ENCODE assay signal across 1 cellular context in the genomic region with DNA sequence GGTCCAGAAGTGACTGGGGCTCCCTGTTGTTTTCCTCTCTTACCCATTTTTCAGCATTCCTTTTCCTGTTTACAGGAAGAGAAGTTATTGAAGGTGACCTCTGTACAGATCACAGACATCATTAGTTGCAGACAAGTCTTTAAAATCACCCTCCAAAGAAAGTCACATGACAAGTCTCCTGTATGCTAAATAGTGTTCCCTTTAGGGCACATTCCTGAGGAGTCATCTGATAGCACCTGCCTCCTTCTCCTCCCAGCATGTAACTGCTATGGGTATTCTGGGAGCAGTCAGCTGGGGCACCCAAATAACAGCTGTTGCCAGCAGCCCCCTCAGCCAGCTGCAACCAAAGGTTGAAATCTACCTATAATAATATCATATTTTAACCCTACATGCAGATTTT.
TF ChIP-seq lines count a peak whose summit lies in the region.

No MANE protein-coding gene starts in this region.

TF ChIP-seq in GM23338, 12 proteins besides CTCF, POLR2A, EP300 and RAD21 (continued from another document):
- TF ChIP-seq, protein P1, sequence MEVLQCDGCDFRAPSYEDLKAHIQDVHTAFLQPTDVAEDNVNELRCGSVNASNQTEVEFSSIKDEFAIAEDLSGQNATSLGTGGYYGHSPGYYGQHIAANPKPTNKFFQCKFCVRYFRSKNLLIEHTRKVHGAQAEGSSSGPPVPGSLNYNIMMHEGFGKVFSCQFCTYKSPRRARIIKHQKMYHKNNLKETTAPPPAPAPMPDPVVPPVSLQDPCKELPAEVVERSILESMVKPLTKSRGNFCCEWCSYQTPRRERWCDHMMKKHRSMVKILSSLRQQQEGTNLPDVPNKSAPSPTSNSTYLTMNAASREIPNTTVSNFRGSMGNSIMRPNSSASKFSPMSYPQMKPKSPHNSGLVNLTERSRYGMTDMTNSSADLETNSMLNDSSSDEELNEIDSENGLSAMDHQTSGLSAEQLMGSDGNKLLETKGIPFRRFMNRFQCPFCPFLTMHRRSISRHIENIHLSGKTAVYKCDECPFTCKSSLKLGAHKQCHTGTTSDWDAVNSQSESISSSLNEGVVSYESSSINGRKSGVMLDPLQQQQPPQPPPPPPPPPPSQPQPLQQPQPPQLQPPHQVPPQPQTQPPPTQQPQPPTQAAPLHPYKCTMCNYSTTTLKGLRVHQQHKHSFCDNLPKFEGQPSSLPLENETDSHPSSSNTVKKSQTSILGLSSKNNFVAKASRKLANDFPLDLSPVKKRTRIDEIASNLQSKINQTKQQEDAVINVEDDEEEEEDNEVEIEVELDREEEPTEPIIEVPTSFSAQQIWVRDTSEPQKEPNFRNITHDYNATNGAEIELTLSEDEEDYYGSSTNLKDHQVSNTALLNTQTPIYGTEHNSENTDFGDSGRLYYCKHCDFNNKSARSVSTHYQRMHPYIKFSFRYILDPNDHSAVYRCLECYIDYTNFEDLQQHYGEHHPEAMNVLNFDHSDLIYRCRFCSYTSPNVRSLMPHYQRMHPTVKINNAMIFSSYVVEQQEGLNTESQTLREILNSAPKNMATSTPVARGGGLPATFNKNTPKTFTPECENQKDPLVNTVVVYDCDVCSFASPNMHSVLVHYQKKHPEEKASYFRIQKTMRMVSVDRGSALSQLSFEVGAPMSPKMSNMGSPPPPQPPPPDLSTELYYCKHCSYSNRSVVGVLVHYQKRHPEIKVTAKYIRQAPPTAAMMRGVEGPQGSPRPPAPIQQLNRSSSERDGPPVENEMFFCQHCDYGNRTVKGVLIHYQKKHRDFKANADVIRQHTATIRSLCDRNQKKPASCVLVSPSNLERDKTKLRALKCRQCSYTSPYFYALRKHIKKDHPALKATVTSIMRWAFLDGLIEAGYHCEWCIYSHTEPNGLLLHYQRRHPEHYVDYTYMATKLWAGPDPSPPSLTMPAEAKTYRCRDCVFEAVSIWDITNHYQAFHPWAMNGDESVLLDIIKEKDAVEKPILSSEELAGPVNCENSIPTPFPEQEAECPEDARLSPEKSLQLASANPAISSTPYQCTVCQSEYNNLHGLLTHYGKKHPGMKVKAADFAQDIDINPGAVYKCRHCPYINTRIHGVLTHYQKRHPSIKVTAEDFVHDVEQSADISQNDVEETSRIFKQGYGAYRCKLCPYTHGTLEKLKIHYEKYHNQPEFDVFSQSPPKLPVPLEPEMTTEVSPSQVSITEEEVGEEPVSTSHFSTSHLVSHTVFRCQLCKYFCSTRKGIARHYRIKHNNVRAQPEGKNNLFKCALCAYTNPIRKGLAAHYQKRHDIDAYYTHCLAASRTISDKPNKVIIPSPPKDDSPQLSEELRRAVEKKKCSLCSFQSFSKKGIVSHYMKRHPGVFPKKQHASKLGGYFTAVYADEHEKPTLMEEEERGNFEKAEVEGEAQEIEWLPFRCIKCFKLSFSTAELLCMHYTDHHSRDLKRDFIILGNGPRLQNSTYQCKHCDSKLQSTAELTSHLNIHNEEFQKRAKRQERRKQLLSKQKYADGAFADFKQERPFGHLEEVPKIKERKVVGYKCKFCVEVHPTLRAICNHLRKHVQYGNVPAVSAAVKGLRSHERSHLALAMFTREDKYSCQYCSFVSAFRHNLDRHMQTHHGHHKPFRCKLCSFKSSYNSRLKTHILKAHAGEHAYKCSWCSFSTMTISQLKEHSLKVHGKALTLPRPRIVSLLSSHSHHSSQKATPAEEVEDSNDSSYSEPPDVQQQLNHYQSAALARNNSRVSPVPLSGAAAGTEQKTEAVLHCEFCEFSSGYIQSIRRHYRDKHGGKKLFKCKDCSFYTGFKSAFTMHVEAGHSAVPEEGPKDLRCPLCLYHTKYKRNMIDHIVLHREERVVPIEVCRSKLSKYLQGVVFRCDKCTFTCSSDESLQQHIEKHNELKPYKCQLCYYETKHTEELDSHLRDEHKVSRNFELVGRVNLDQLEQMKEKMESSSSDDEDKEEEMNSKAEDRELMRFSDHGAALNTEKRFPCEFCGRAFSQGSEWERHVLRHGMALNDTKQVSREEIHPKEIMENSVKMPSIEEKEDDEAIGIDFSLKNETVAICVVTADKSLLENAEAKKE (CRISPR knock-in tag; IDR thresholded peaks at IDR 0.05) = no peak
- no peak for TF ChIP-seq EZH2phosphoT487 (IDR thresholded peaks at IDR 0.05; ENCODE audit: unreplicated experiment)
- TF ChIP-seq ZNF114 (CRISPR knock-in tag; IDR thresholded peaks at IDR 0.05) = no peak
- no peak for TF ChIP-seq JUNB (IDR thresholded peaks at IDR 0.05; ENCODE audit: unreplicated experiment)
- TF ChIP-seq EZH2 (IDR thresholded peaks at IDR 0.05; ENCODE audit: low read depth, unreplicated experiment) = no peak
- TF ChIP-seq ZNF331 (CRISPR knock-in tag; IDR thresholded peaks at IDR 0.05; ENCODE audit: low read depth) = no peak
- no peak for TF ChIP-seq STAT1 (IDR thresholded peaks at IDR 0.05; ENCODE audit: unreplicated experiment)
- TF ChIP-seq, protein P2, sequence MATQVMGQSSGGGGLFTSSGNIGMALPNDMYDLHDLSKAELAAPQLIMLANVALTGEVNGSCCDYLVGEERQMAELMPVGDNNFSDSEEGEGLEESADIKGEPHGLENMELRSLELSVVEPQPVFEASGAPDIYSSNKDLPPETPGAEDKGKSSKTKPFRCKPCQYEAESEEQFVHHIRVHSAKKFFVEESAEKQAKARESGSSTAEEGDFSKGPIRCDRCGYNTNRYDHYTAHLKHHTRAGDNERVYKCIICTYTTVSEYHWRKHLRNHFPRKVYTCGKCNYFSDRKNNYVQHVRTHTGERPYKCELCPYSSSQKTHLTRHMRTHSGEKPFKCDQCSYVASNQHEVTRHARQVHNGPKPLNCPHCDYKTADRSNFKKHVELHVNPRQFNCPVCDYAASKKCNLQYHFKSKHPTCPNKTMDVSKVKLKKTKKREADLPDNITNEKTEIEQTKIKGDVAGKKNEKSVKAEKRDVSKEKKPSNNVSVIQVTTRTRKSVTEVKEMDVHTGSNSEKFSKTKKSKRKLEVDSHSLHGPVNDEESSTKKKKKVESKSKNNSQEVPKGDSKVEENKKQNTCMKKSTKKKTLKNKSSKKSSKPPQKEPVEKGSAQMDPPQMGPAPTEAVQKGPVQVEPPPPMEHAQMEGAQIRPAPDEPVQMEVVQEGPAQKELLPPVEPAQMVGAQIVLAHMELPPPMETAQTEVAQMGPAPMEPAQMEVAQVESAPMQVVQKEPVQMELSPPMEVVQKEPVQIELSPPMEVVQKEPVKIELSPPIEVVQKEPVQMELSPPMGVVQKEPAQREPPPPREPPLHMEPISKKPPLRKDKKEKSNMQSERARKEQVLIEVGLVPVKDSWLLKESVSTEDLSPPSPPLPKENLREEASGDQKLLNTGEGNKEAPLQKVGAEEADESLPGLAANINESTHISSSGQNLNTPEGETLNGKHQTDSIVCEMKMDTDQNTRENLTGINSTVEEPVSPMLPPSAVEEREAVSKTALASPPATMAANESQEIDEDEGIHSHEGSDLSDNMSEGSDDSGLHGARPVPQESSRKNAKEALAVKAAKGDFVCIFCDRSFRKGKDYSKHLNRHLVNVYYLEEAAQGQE (IDR thresholded peaks at IDR 0.05; ENCODE audit: unreplicated experiment) = no peak
- TF ChIP-seq, protein P3, sequence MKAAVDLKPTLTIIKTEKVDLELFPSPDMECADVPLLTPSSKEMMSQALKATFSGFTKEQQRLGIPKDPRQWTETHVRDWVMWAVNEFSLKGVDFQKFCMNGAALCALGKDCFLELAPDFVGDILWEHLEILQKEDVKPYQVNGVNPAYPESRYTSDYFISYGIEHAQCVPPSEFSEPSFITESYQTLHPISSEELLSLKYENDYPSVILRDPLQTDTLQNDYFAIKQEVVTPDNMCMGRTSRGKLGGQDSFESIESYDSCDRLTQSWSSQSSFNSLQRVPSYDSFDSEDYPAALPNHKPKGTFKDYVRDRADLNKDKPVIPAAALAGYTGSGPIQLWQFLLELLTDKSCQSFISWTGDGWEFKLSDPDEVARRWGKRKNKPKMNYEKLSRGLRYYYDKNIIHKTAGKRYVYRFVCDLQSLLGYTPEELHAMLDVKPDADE (IDR thresholded peaks at IDR 0.05) = no peak
